In the genomic region with DNA sequence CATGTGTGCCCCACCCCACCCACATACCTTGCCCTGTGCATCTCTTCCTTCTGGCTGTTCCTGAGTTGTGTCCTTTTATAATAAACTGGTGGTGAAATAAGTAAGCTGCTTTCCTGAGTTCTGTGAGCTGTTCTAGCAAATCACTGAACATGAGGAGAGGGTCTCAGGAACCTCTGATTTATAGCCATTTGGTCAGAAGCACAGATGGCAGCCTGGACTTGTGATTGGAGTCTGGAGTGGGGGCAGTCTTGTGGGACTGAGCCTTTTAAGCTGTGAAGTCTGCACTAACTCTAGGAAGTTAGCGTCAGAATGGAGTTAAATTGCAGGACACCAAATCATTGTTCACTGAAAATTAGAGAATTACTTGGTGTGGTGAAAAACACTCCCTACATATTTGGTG, we compare ENCODE assay signal across 24 cellular contexts.
DNase-seq lines count a peak whose midpoint lies in the region; TF ChIP-seq lines count a peak whose summit lies in the region.
"Had no signal": no experiment of that assay in that cellular context is flagged by ENCODE, and none has a peak within 500 bp of the region (broad histone marks: within the 10 kb centered on the region; RNA-seq: fewer than 3 reads in every experiment).

No MANE protein-coding gene starts in this region.

- H3K4me1 ChIP-seq in endodermal cell (ENCODE audit: control insufficient read depth, insufficient read depth, low read length) (peaks cover 7% of the 10 kb centered on the region), sigmoid colon (peaks cover 0 to 21% (median 3%) of the 10 kb centered on the region in 4 donors)
- H3K4me1 ChIP-seq: Caco-2 had no signal

- H3K36me3 ChIP-seq in endodermal cell (ENCODE audit: control insufficient read depth, insufficient read depth, low read length) (no peaks in the 10 kb centered on the region), sigmoid colon (no peaks in the 10 kb centered on the region)
- H3K36me3 ChIP-seq: SJCRH30 had no signal

- H3K36me3 Mint-ChIP-seq in endodermal cell (ENCODE audit: low read depth), result no peaks in the 10 kb centered on the region
- H3K36me3 Mint-ChIP-seq: CD8-positive, alpha-beta T cell had no signal

- H3K4me1 Mint-ChIP-seq in endodermal cell, result peaks cover 21% of the 10 kb centered on the region
- H3K4me1 Mint-ChIP-seq: B cell had no signal

- H3K9me3 Mint-ChIP-seq in endodermal cell, result no peaks in the 10 kb centered on the region
- H3K9me3 Mint-ChIP-seq: CD8-positive, alpha-beta T cell had no signal

- TF ChIP-seq POLR2A in sigmoid colon (IDR thresholded peaks at IDR 0.05), result no peak

- intact Hi-C loops in sigmoid colon (cut with DNase I), result no loop called here

- WGBS in endodermal cell (ENCODE audit: insufficient coverage in 1 of 2, insufficient read length in 1 of 2), 2 experiments, result 93% methylated on average over 1 of the region's 1 CpG; no CpG with 5 or more reads in 1 of the 2 experiments
- WGBS in sigmoid colon, 2 donors, result 59 to 76% methylated on average over 1 of the region's 1 CpG

- no peaks in the 10 kb centered on the region for H3K27me3 ChIP-seq in endodermal cell (ENCODE audit: control insufficient read depth, insufficient read depth, low read length, poor library complexity, severe bottlenecking)
- peaks cover 0 to 7% (median 0%) of the 10 kb centered on the region in 3 donors for H3K27me3 ChIP-seq in sigmoid colon
- H3K27me3 ChIP-seq: SJCRH30 had no signal

- H3K27ac ChIP-seq in endodermal cell (ENCODE audit: low read depth, low read length) (no peak overlapping the region), sigmoid colon (no peak overlapping the region), caudate nucleus (ENCODE audit: low read depth, low read length) (no peak overlapping the region)
- H3K27ac ChIP-seq: C4-2B, HL-60, PC-9, SJCRH30 had no signal

- TF ChIP-seq EP300 in sigmoid colon (IDR thresholded peaks at IDR 0.05), result no peak

- no peak overlapping the region for H3K9ac ChIP-seq in endodermal cell (ENCODE audit: extremely low read depth, low read length, poor library complexity, severe bottlenecking)

- peak; percentile 62 for DNase-seq in NCI-H446 treated with DMSO at 0.1 percent for 48 hours (lab: John Stamatoyannopoulos, UW)
- peak; percentile 94 for DNase-seq in NCI-H82 (lab: John Stamatoyannopoulos, UW)
- peak; percentile 4 for DNase-seq in endodermal cell
- peak; percentile 28 for DNase-seq in sigmoid colon
- no peak for DNase-seq in GM19238 (ENCODE audit: insufficient read length, low spot score)
- DNase-seq in caudate nucleus (lab: John Stamatoyannopoulos, UW), result no peak
- DNase-seq in NCI-H774 (lab: John Stamatoyannopoulos, UW), result no peak
- DNase-seq: Caco-2; DMS153; DND-41; Karpas-422; NCI-H1092; NCI-H1436; NCI-H187; NCI-H2081 treated with DMSO at 0.1 percent for 48 hours; NCI-H2171; NCI-H345; NK-92 treated with Interleukin-12 subunit alpha and Interleukin-12 subunit beta, amount 100 ng/mL, for 24 hours; PC-9; SJCRH30 had no signal

- H3K27ac Mint-ChIP-seq in endodermal cell, result no peak overlapping the region
- H3K27ac Mint-ChIP-seq: B cell; CD8-positive, alpha-beta T cell had no signal

- no peak for TF ChIP-seq CTCF in endodermal cell (conservative IDR thresholded peaks at IDR 0.05)
- no peak for TF ChIP-seq CTCF in sigmoid colon (IDR thresholded peaks at IDR 0.05)

- H3K4me3 ChIP-seq in endodermal cell (ENCODE audit: low read length) (no peak overlapping the region), sigmoid colon (no peak overlapping the region)
- H3K4me3 ChIP-seq: PC-9, SJCRH30 had no signal

- H3K9me3 ChIP-seq in endodermal cell (ENCODE audit: control insufficient read depth, low read length), result no peaks in the 10 kb centered on the region
- no peaks in the 10 kb centered on the region for H3K9me3 ChIP-seq in sigmoid colon
- H3K9me3 ChIP-seq: Caco-2, SJCRH30 had no signal

- peaks cover 5% of the 10 kb centered on the region for H3K27me3 Mint-ChIP-seq in endodermal cell (ENCODE audit: insufficient read depth)

- H3K4me3 Mint-ChIP-seq in endodermal cell, result no peak overlapping the region
- H3K4me3 Mint-ChIP-seq: B cell; CD8-positive, alpha-beta T cell had no signal

Comparison
In these comparisons a context has a peak if more than half of its experiments do, and no peak if none do; other contexts are left out.
1. DNase-seq: peak in NCI-H446 treated with DMSO at 0.1 percent for 48 hours (single experiment), NCI-H82 (single experiment), endodermal cell (single experiment) and sigmoid colon (single experiment); none in GM19238 (single experiment), caudate nucleus (0 of 61) and NCI-H774 (single experiment).